ENCODE assay signal across 19 cellular contexts in genomic region chr20:60642048-60642447, GRCh38.
"Had no signal": no experiment of that assay in that cellular context is flagged by ENCODE, and none has a peak within 500 bp of the region (broad histone marks: within the 10 kb centered on the region; RNA-seq: fewer than 3 reads in every experiment).

No MANE protein-coding gene starts in this region.

- H3K4me3 ChIP-seq: K562, SJCRH30 had no signal

- H3K27ac ChIP-seq: KMS-11, RWPE1, SJCRH30 had no signal

- H3K9me3 ChIP-seq: SJCRH30 had no signal

- FAIRE-seq: K562 had no signal

- DNase-seq: Kasumi-1, MM.1S, NCI-H1092 treated with DMSO at 0.1 percent for 48 hours, NCI-H1436, NCI-H187, NCI-H2029, NCI-H2081 treated with DMSO at 0.1 percent for 48 hours, NCI-H2171, NCI-H226, NCI-H510A, NCI-H524 treated with DMSO at 0.1 percent for 48 hours, NCI-H69, NCI-H774, PC-3, SHP77 treated with DMSO at 0.1 percent for 48 hours had no signal

- H3K9ac ChIP-seq: KMS-11 had no signal

- H3K36me3 ChIP-seq: SJCRH30 had no signal

- H3K4me1 ChIP-seq: SJCRH30 had no signal

- H3K4me2 ChIP-seq: KMS-11 had no signal
